ENCODE assay signal across 8 cellular contexts in the genomic region with DNA sequence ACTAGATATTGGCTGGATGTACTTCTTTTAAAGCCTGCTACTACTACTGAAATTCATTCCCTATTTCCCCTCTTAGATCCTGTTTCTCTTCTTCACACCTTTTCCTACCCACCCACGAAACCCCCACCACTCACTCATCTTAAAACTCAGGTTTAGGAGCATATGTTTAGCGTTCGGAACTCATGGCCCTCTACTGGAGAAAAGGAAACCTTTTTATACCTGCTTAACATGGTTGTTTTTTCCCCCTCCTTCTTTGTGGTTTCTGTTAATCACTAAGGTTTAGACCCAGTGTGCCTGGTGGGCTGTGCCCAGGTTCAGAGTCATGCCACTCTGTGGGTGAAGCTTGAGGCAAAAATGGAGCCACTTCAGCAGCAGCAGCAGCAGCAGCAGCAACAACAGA. TPM values are rescaled to one million over a fixed set of nuclear protein-coding genes. Genes with fewer than 3 reads are reported as not detected.
DNase-seq lines count a peak whose midpoint lies in the region; TF ChIP-seq lines count a peak whose summit lies in the region.

No MANE protein-coding gene starts in this region.

- H3K9me3 Mint-ChIP-seq in activated CD4-positive, alpha-beta memory T cell treated with anti-CD3 and anti-CD28 coated beads, Interleukin-2, amount 10 ng/mL, durations not matched to agents 7 days and 5 days = no peaks in the 10 kb centered on the region

- peak; percentile 23 for DNase-seq in HT-29 (ENCODE audit: low spot score)
- DNase-seq in activated CD4-positive, alpha-beta memory T cell treated with anti-CD3 and anti-CD28 coated beads, Interleukin-2, amount 10 ng/mL, durations not matched to agents 7 days and 5 days = peak; percentile 39
- DNase-seq in glomerular visceral epithelial cell (ENCODE audit: extremely low spot score) = peak; percentile 25
- no peak for DNase-seq in RKO (ENCODE audit: low spot score)
- no peak for DNase-seq in adrenal gland
- no peak for DNase-seq in NCI-H1436 treated with DMSO at 0.1 percent for 48 hours (lab: John Stamatoyannopoulos, UW)
- DNase-seq in posterior cingulate gyrus = no peak

- CTCF ChIA-PET in activated CD4-positive, alpha-beta memory T cell treated with anti-CD3 and anti-CD28 coated beads, Interleukin-2, amount 10 ng/mL, durations not matched to agents 7 days and 5 days (lab: Charles Lee) = interaction anchor here (1.6 to 3.6 kb wide), 3 partner anchors 7 to 9 kb away, joined by 6 to 20 read pairs (median 7); no protein-coding TSS in a partner anchor

- POLR2A ChIA-PET in activated CD4-positive, alpha-beta memory T cell treated with anti-CD3 and anti-CD28 coated beads, Interleukin-2, amount 10 ng/mL, durations not matched to agents 7 days and 5 days (lab: Charles Lee) = interaction anchor here (5.1 to 7.8 kb wide), 2 partner anchors 10 to 73 kb away, joined by 86 to 99 read pairs; a partner anchor contains a TSS

- peak overlapping the region; percentile 95 for H3K27ac Mint-ChIP-seq in activated CD4-positive, alpha-beta memory T cell treated with anti-CD3 and anti-CD28 coated beads, Interleukin-2, amount 10 ng/mL, durations not matched to agents 7 days and 5 days

- no peak for TF ChIP-seq POLR2A in adrenal gland (IDR thresholded peaks at IDR 0.05)

- H3K4me3 ChIP-seq in adrenal gland = no peak overlapping the region

- 71 to 83% (median 77%) methylated on average over 3 of the region's 3 CpGs for WGBS in adrenal gland, 4 donors

- no peaks in the 10 kb centered on the region for H3K27me3 Mint-ChIP-seq in activated CD4-positive, alpha-beta memory T cell treated with anti-CD3 and anti-CD28 coated beads, Interleukin-2, amount 10 ng/mL, durations not matched to agents 7 days and 5 days

- H3K4me1 ChIP-seq in adrenal gland (replicated peaks in 1 of 2) = peaks cover 13 to 40% of the 10 kb centered on the region in 2 donors

- peaks cover 71% of the 10 kb centered on the region for H3K36me3 Mint-ChIP-seq in activated CD4-positive, alpha-beta memory T cell treated with anti-CD3 and anti-CD28 coated beads, Interleukin-2, amount 10 ng/mL, durations not matched to agents 7 days and 5 days (ENCODE audit: low read depth)

- no peaks in the 10 kb centered on the region for H3K9me3 ChIP-seq in adrenal gland (replicated peaks in 1 of 3)

- peak overlapping the region; percentile 99 for H3K4me3 Mint-ChIP-seq in activated CD4-positive, alpha-beta memory T cell treated with anti-CD3 and anti-CD28 coated beads, Interleukin-2, amount 10 ng/mL, durations not matched to agents 7 days and 5 days

- intact Hi-C loops in adrenal gland (cut with DNase I) = loop anchor here (5.0 to 10.0 kb wide), 2 partner anchors 71 to 81 kb away; a partner anchor contains a TSS
- intact Hi-C loops in posterior cingulate gyrus (cut with DNase I) = loop anchor here (5.0 kb wide), 1 partner anchor 54 kb away; no protein-coding TSS in a partner anchor

- H3K36me3 ChIP-seq in adrenal gland (replicated peaks in 1 of 2) = no peaks in the 10 kb centered on the region

- peaks cover 77% of the 10 kb centered on the region for H3K4me1 Mint-ChIP-seq in activated CD4-positive, alpha-beta memory T cell treated with anti-CD3 and anti-CD28 coated beads, Interleukin-2, amount 10 ng/mL, durations not matched to agents 7 days and 5 days

- H3K27me3 ChIP-seq in adrenal gland = no peaks in the 10 kb centered on the region

- H3K27ac ChIP-seq in 22Rv1 (no peak overlapping the region), adrenal gland (no peak overlapping the region)

- TF ChIP-seq CTCF in 22Rv1 (IDR thresholded peaks at IDR 0.05) (peak; percentile 38), adrenal gland (IDR thresholded peaks at IDR 0.05) (no peak)

RNA-seq across cellular contexts. Expression of a gene that starts 2.6 kb away (rescaled TPM):
- total RNA-seq in HT-29 (2014; rRNA removed; shearing (Covaris generic)) = 4.4 and 5.1 TPM in 2 replicates
- total RNA-seq in activated CD4-positive, alpha-beta memory T cell treated with anti-CD3 and anti-CD28 coated beads, Interleukin-2, amount 10 ng/mL, durations not matched to agents 7 days and 5 days = 10 to 100 TPM; 49.2 to 52.1 TPM
- 1 to 10 TPM; 1.0 to 7.1 (median 3.5) TPM for total RNA-seq in adrenal gland
- 1 to 10 TPM; 1.8 to 4.4 (median 2.6) TPM for polyA plus RNA-seq in adrenal gland

Comparison
In these comparisons a context has a peak if more than half of its experiments do, and no peak if none do; other contexts are left out.
1. DNase-seq: peak in HT-29 (single experiment), activated CD4-positive, alpha-beta memory T cell treated with anti-CD3 and anti-CD28 coated beads, Interleukin-2, amount 10 ng/mL, durations not matched to agents 7 days and 5 days (single experiment) and glomerular visceral epithelial cell (single experiment); none in RKO (single experiment), adrenal gland (0 of 7), NCI-H1436 treated with DMSO at 0.1 percent for 48 hours (single experiment) and posterior cingulate gyrus (0 of 10).